ENCODE assay signal across 6 cellular contexts in the genomic region with DNA sequence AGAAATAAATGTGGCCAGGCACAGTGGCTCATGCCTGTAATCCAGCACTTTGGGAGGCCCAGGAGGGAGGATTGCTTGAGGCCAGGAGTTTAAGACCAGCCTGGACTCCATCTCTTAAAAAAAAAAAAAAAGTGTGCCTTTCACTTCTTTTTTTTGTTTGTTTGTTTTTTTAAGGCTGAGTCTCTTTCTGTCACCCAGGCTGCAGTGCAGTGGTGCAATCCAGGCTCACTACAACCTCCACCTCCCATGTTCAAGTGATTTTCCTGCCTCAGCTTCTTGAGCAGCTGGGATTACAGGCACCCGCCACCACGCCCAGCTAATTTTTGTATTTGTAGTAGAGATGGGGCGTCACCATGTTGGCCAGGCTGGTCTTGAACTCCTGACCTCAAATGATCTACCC. TPM values are rescaled to one million over a fixed set of nuclear protein-coding genes. Genes with fewer than 3 reads are reported as not detected.
"Had no signal": no experiment of that assay in that cellular context is flagged by ENCODE, and none has a peak within 500 bp of the region (broad histone marks: within the 10 kb centered on the region; RNA-seq: fewer than 3 reads in every experiment).

No MANE protein-coding gene starts in this region.

RNA-seq across cellular contexts. Expression of a gene that starts 47.9 kb away (rescaled TPM):
- total RNA-seq: activated CD8-positive, alpha-beta T cell treated with anti-CD3 and anti-CD28 coated beads for 36 hours; activated naive CD8-positive, alpha-beta T cell treated with anti-CD3 and anti-CD28 coated beads for 36 hours; activated T-cell treated with anti-CD3 and anti-CD28 coated beads, Interleukin-2, amount 50 U/mL, for 72 hours; activated T-helper 2 cell treated with anti-CD3 and anti-CD28 coated beads, Interferon-gamma antibody, Interleukin-2, Interleukin-4, amounts not matched to agents 10 μg/mL and 5 μg/mL and 100 μg/mL, durations not matched to agents 14 hours and 24 hours and 36 hours; SJSA1; T-helper 1 cell treated with Interleukin-12 subunit alpha and Interleukin-12 subunit beta and Interleukin-4 antibody, amounts not matched to agents 30 ng/mL and 1 ng/mL, for 36 hours had no signal
